25 cellular contexts compared by ENCODE assay signal in the genomic region with DNA sequence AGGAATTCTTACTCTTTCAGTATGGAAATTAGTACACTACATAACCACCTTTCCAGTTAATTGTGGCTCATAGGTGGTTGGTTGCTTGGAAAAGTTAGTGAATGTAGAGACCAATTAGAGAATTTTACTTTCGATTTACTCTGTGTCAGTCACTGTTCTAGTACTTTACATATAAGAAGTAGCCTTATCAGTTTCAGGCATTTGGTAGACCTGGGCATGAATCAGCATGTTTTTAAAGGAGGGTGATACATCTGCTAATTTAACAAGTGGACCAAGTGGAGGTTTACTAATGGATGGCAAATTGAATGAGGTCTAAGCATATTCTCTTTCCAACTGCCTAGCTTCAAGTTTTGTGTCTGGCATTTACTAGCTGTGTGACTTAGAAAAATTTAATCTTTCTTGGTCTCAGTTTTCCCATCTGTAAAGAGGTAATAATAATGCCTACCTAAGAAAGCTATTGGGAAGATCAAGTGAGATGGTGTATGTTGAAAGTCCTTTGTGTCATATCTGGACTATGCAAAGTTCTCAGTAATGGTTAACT.
DNase-seq lines count a peak whose midpoint lies in the region; ATAC-seq and TF ChIP-seq lines count a peak whose summit lies in the region.
"Had no signal": no experiment of that assay in that cellular context is flagged by ENCODE, and none has a peak within 500 bp of the region (broad histone marks: within the 10 kb centered on the region; RNA-seq: fewer than 3 reads in every experiment).

No MANE protein-coding gene starts in this region.

- no peak for TF ChIP-seq POLR2A in breast epithelium (IDR thresholded peaks at IDR 0.05)

- H3K4me1 ChIP-seq in mammary epithelial cell (ENCODE audit: insufficient read depth, low read length) (no peaks in the 10 kb centered on the region), breast epithelium (no peaks in the 10 kb centered on the region)
- H3K4me1 ChIP-seq: ascending aorta, heart right ventricle had no signal

- H3K9me3 ChIP-seq in mammary epithelial cell (replicated peaks; ENCODE audit: insufficient read depth, low read length) (no peaks in the 10 kb centered on the region), breast epithelium (no peaks in the 10 kb centered on the region)
- H3K9me3 ChIP-seq: ascending aorta, heart right ventricle, neutrophil had no signal

- no peaks in the 10 kb centered on the region for H3K27me3 ChIP-seq in mammary epithelial cell (ENCODE audit: insufficient read depth, low read length)
- H3K27me3 ChIP-seq in breast epithelium, result no peaks in the 10 kb centered on the region
- H3K27me3 ChIP-seq: ascending aorta, heart right ventricle, neutrophil had no signal

- in situ Hi-C loops in mammary epithelial cell (cut with MboI; ENCODE audit: low sequenced_read_pairs in 2 of 2), result no loop called here

- no peak overlapping the region for H3K27ac Mint-ChIP-seq in mesothelial cell of epicardium
- no peak overlapping the region for H3K27ac Mint-ChIP-seq in activated T-cell treated with anti-CD3 and anti-CD28 coated beads, Interleukin-2, amount 50 U/mL, for 72 hours
- H3K27ac Mint-ChIP-seq: activated CD8-positive, alpha-beta T cell treated with anti-CD3 and anti-CD28 coated beads for 36 hours; activated naive CD4-positive, alpha-beta T cell treated with anti-CD3 and anti-CD28 coated beads, Interleukin-2, amount 10 ng/mL, durations not matched to agents 7 days and 5 days; H9; immature natural killer cell; T-helper 17 cell had no signal

- no peaks in the 10 kb centered on the region for H3K79me2 ChIP-seq in mammary epithelial cell (ENCODE audit: insufficient read depth, low read length)

- peaks cover 5% of the 10 kb centered on the region for H3K4me1 Mint-ChIP-seq in mesothelial cell of epicardium
- no peaks in the 10 kb centered on the region for H3K4me1 Mint-ChIP-seq in activated T-cell treated with anti-CD3 and anti-CD28 coated beads, Interleukin-2, amount 50 U/mL, for 72 hours (ENCODE audit: low read depth)
- H3K4me1 Mint-ChIP-seq: activated naive CD4-positive, alpha-beta T cell treated with anti-CD3 and anti-CD28 coated beads, Interleukin-2, amount 10 ng/mL, durations not matched to agents 7 days and 5 days; immature natural killer cell; T-helper 17 cell had no signal

- dilution Hi-C loops in mammary epithelial cell (cut with HindIII; ENCODE audit: low sequenced_read_pairs), result no loop called here

- ATAC-seq in HG02610 (IDR thresholded peaks at IDR 0.05; ENCODE audit: unreplicated experiment), result peak; percentile 22
- ATAC-seq in GM21360 (IDR thresholded peaks at IDR 0.05; ENCODE audit: unreplicated experiment), result no peak
- no peak for ATAC-seq in activated T-cell treated with anti-CD3 and anti-CD28 coated beads, Interleukin-2, amount 50 U/mL, for 72 hours (replicated peaks in 1 of 2)
- ATAC-seq: activated CD8-positive, alpha-beta T cell treated with anti-CD3 and anti-CD28 coated beads for 36 hours; heart right ventricle; HepG2; T-helper 17 cell had no signal

- WGBS in mammary epithelial cell (ENCODE audit: low coverage, missing lambda C conversion rate), result 90% methylated on average over 1 of the region's 1 CpG

- no peaks in the 10 kb centered on the region for H4K20me1 ChIP-seq in mammary epithelial cell (ENCODE audit: insufficient read depth, low read length)

- DNase-seq in mammary epithelial cell, result peak; percentile 9
- DNase-seq in breast epithelium (ENCODE audit: low spot score in 2 of 2), result no peak
- peak; percentile 14 for DNase-seq in M059J (ENCODE audit: low read depth)
- no peak for DNase-seq in HK-2 (ENCODE audit: unreplicated experiment)
- DNase-seq in mesothelial cell of epicardium (ENCODE audit: low spot score in 2 of 2, unreplicated experiment in 2 of 2), result no peak
- DNase-seq in activated T-cell treated with anti-CD3 and anti-CD28 coated beads, Interleukin-2, amount 50 U/mL, for 72 hours, result no peak
- DNase-seq: activated CD8-positive, alpha-beta T cell treated with anti-CD3 and anti-CD28 coated beads for 36 hours; activated naive CD4-positive, alpha-beta T cell treated with anti-CD3 and anti-CD28 coated beads, Interleukin-2, amount 10 ng/mL, durations not matched to agents 7 days and 5 days; activated T-cell treated with anti-CD3 and anti-CD28 coated beads, Interleukin-2, amount 50 U/mL, for 1 hour; DMS 273 treated with DMSO at 0.1 percent for 48 hours; GF-D8; H9; heart right ventricle; immature natural killer cell; NCI-H146; NCI-H748 treated with DMSO at 0.1 percent for 48 hours; SHP77 treated with DMSO at 0.1 percent for 48 hours; stimulated activated CD8-positive, alpha-beta memory T cell treated with anti-CD3 and anti-CD28 coated beads, Interleukin-4, amount 100 ng/mL, for 48 hours; T-helper 17 cell had no signal

- TF ChIP-seq CTCF in mammary epithelial cell (conservative IDR thresholded peaks at IDR 0.05 in 1 of 2, IDR thresholded peaks at IDR 0.05 in 1 of 2; ENCODE audit: extremely low read depth in 1 of 2, insufficient read depth in 1 of 2, low read depth in 1 of 2, low read length in 2 of 2), result no peak
- TF ChIP-seq CTCF in breast epithelium (IDR thresholded peaks at IDR 0.05), result no peak
- TF ChIP-seq CTCF in mesothelial cell of epicardium (IDR thresholded peaks at IDR 0.05; ENCODE audit: unreplicated experiment), result no peak

- no peak overlapping the region for H3K4me3 Mint-ChIP-seq in mesothelial cell of epicardium
- H3K4me3 Mint-ChIP-seq in activated T-cell treated with anti-CD3 and anti-CD28 coated beads, Interleukin-2, amount 50 U/mL, for 72 hours, result no peak overlapping the region
- H3K4me3 Mint-ChIP-seq: activated CD8-positive, alpha-beta T cell treated with anti-CD3 and anti-CD28 coated beads for 36 hours; activated naive CD4-positive, alpha-beta T cell treated with anti-CD3 and anti-CD28 coated beads, Interleukin-2, amount 10 ng/mL, durations not matched to agents 7 days and 5 days; H9; immature natural killer cell; T-helper 17 cell had no signal

- H3K27ac ChIP-seq in mammary epithelial cell (ENCODE audit: insufficient read depth, low read depth, low read length) (no peak overlapping the region), breast epithelium (no peak overlapping the region)
- H3K27ac ChIP-seq: ascending aorta, C4-2B, heart right ventricle, neutrophil had no signal

- H3K4me2 ChIP-seq in mammary epithelial cell (ENCODE audit: insufficient read depth, low read depth, low read length), result no peak overlapping the region

- intact Hi-C loops in mammary epithelial cell (cut with micrococcal nuclease), result no loop called here
- intact Hi-C loops in breast epithelium (cut with DNase I; ENCODE audit: low total_unique reads), result no loop called here

- no peak overlapping the region for H3K4me3 ChIP-seq in mammary epithelial cell (replicated peaks in 1 of 3; ENCODE audit: insufficient read depth in 1 of 3, low read depth in 2 of 3, low read length in 3 of 3)
- H3K4me3 ChIP-seq in breast epithelium, result no peak overlapping the region
- H3K4me3 ChIP-seq: ascending aorta, heart right ventricle had no signal

- no peak overlapping the region for H2AFZ ChIP-seq in mammary epithelial cell (ENCODE audit: low read depth, low read length)

- peaks cover 4% of the 10 kb centered on the region for H3K9me3 Mint-ChIP-seq in mesothelial cell of epicardium
- H3K9me3 Mint-ChIP-seq in activated T-cell treated with anti-CD3 and anti-CD28 coated beads, Interleukin-2, amount 50 U/mL, for 72 hours, result peaks cover 3 to 4% of the 10 kb centered on the region in 2 donors
- H3K9me3 Mint-ChIP-seq: activated naive CD4-positive, alpha-beta T cell treated with anti-CD3 and anti-CD28 coated beads, Interleukin-2, amount 10 ng/mL, durations not matched to agents 7 days and 5 days; H9 had no signal

- CTCF ChIA-PET in mammary epithelial cell (lab: Charles Lee; ENCODE audit: low non-redundant PET), result no interaction called here

- H3K36me3 ChIP-seq in mammary epithelial cell (ENCODE audit: insufficient read depth, low read length) (no peaks in the 10 kb centered on the region), breast epithelium (no peaks in the 10 kb centered on the region)
- H3K36me3 ChIP-seq: ascending aorta, heart right ventricle, neutrophil had no signal

- H3K9ac ChIP-seq in mammary epithelial cell (ENCODE audit: insufficient read depth, low read length), result no peak overlapping the region

- H3K36me3 Mint-ChIP-seq in mesothelial cell of epicardium, result no peaks in the 10 kb centered on the region
- no peaks in the 10 kb centered on the region for H3K36me3 Mint-ChIP-seq in activated T-cell treated with anti-CD3 and anti-CD28 coated beads, Interleukin-2, amount 50 U/mL, for 72 hours (ENCODE audit: insufficient read depth in 2 of 2)
- H3K36me3 Mint-ChIP-seq: activated naive CD4-positive, alpha-beta T cell treated with anti-CD3 and anti-CD28 coated beads, Interleukin-2, amount 10 ng/mL, durations not matched to agents 7 days and 5 days; immature natural killer cell had no signal

- no peaks in the 10 kb centered on the region for H3K27me3 Mint-ChIP-seq in mesothelial cell of epicardium (ENCODE audit: low read depth)
- H3K27me3 Mint-ChIP-seq in activated T-cell treated with anti-CD3 and anti-CD28 coated beads, Interleukin-2, amount 50 U/mL, for 72 hours (ENCODE audit: low read depth), result no peaks in the 10 kb centered on the region
- H3K27me3 Mint-ChIP-seq: activated CD8-positive, alpha-beta T cell treated with anti-CD3 and anti-CD28 coated beads for 36 hours; activated naive CD4-positive, alpha-beta T cell treated with anti-CD3 and anti-CD28 coated beads, Interleukin-2, amount 10 ng/mL, durations not matched to agents 7 days and 5 days; T-helper 17 cell had no signal

- no TSS peak for BruUV-seq in mammary epithelial cell (replicated peaks; lab: Mats Ljungman, UMichigan)

Comparison
In these comparisons a context has a peak if more than half of its experiments do, and no peak if none do; other contexts are left out.
1. DNase-seq: peak in mammary epithelial cell (single experiment) and M059J (single experiment); none in breast epithelium (0 of 2), HK-2 (single experiment), mesothelial cell of epicardium (0 of 2) and activated T-cell treated with anti-CD3 and anti-CD28 coated beads, Interleukin-2, amount 50 U/mL, for 72 hours (0 of 2).